8 cellular contexts compared by ENCODE assay signal in genomic region chr17:35731932-35732805, GRCh38. TPM values are rescaled to one million over a fixed set of nuclear protein-coding genes. Genes with fewer than 3 reads are reported as not detected.
DNase-seq lines count a peak whose midpoint lies in the region; ATAC-seq and TF ChIP-seq lines count a peak whose summit lies in the region.

No MANE protein-coding gene starts in this region.

- peak overlapping the region; percentile 53 for H3K4me3 ChIP-seq in astrocyte of the cerebellum (ENCODE audit: low read depth, low read length)
- peak overlapping the region; percentile 67 for H3K4me3 ChIP-seq in suprapubic skin

- DNase-seq in NCI-H2171 treated with DMSO at 0.1 percent for 48 hours (lab: John Stamatoyannopoulos, UW) (peak; percentile 13), NCI-H2171 (lab: John Stamatoyannopoulos, UW) (no peak), astrocyte of the cerebellum (ENCODE audit: low read depth) (no peak), islet precursor cell (peak; percentile 81), suprapubic skin (ENCODE audit: low spot score in 2 of 2) (peak in 1 of 2 donors; percentile 59)
- DNase-seq in activated CD8-positive, alpha-beta memory T cell treated with anti-CD3 and anti-CD28 coated beads, Interleukin-2, amount 50 U/mL, for 4 hours: no peak

- WGBS in suprapubic skin: 30% methylated on average over 17 of the region's 45 CpGs

- no peaks in the 10 kb centered on the region for H3K27me3 ChIP-seq in suprapubic skin

- TF ChIP-seq EP300 in suprapubic skin (IDR thresholded peaks at IDR 0.05): no peak

- H3K27ac ChIP-seq in suprapubic skin: no peak overlapping the region

- no peak for TF ChIP-seq POLR2A in suprapubic skin (IDR thresholded peaks at IDR 0.05)

- TF ChIP-seq CTCF in astrocyte of the cerebellum (IDR thresholded peaks at IDR 0.05; ENCODE audit: low read depth, low read length, missing control alignments): no peak
- no peak for TF ChIP-seq CTCF in suprapubic skin (IDR thresholded peaks at IDR 0.05)

- ATAC-seq in HG03175 (IDR thresholded peaks at IDR 0.05; ENCODE audit: unreplicated experiment): no peak
- no peak for ATAC-seq in GM18858 (IDR thresholded peaks at IDR 0.05; ENCODE audit: unreplicated experiment)

- H3K9me3 ChIP-seq in suprapubic skin: no peaks in the 10 kb centered on the region

- peaks cover 14% of the 10 kb centered on the region for H3K4me1 ChIP-seq in suprapubic skin

- H3K36me3 ChIP-seq in suprapubic skin: no peaks in the 10 kb centered on the region

- in situ Hi-C loops in astrocyte of the cerebellum (cut with HindIII; ENCODE audit: low sequenced_read_pairs): no loop called here

RNA-seq across cellular contexts. Expression of gene RASL10B, which starts 0.7 kb away (rescaled TPM):
- total RNA-seq in suprapubic skin: 1 to 10 TPM in 3 of 4 donors, under 1 TPM in 1; 0.94 to 2.5 (median 1.9) TPM

RNA-seq across cellular contexts. Expression of gene GAS2L2, which starts 20.9 kb away (rescaled TPM):
- total RNA-seq in suprapubic skin: under 1 TPM in 2 of 4 donors, not detected in 2; 0.24 to 0.49 TPM

RNA-seq across cellular contexts. Expression of gene C17orf50, which starts 28.5 kb away (rescaled TPM):
- total RNA-seq in suprapubic skin: not detected

Comparison
In these comparisons a context has a peak if more than half of its experiments do, and no peak if none do; other contexts are left out.
1. DNase-seq: peak in NCI-H2171 treated with DMSO at 0.1 percent for 48 hours (single experiment) and islet precursor cell (single experiment); none in NCI-H2171 (single experiment), astrocyte of the cerebellum (single experiment) and activated CD8-positive, alpha-beta memory T cell treated with anti-CD3 and anti-CD28 coated beads, Interleukin-2, amount 50 U/mL, for 4 hours (single experiment).